ENCODE assay signal across 13 cellular contexts in genomic region chr7:82598958-82599357, GRCh38.
A peak's percentile ranks its signal among the peaks of the same experiment; 100 is the strongest.
DNase-seq lines count a peak whose midpoint lies in the region; TF ChIP-seq lines count a peak whose summit lies in the region.
"Had no signal": no experiment of that assay in that cellular context is flagged by ENCODE, and none has a peak within 500 bp of the region (broad histone marks: within the 10 kb centered on the region; RNA-seq: fewer than 3 reads in every experiment).

No MANE protein-coding gene starts in this region.

- TF ChIP-seq CTCF in AG04449 (IDR thresholded peaks at IDR 0.05; ENCODE audit: insufficient read depth, low read length, missing control alignments): no peak

- POLR2A ChIA-PET in AG04449 (lab: Yijun Ruan, JAX): no interaction called here

- DNase-seq in AG04449 (ENCODE audit: low read depth, low spot score) (peak; percentile 52), HCEC 1CT (peak; percentile 76), brain pericyte (ENCODE audit: low read depth, low spot score) (peak; percentile 50), lung microvascular endothelial cell (ENCODE audit: low read depth in 2 of 2) (peak; percentile 39 to 63), NCI-H2227 treated with DMSO at 0.1 percent for 48 hours (lab: John Stamatoyannopoulos, UW) (no peak), NCI-H2107 (lab: John Stamatoyannopoulos, UW) (no peak), NCI-H1436 treated with DMSO at 0.1 percent for 48 hours (lab: John Stamatoyannopoulos, UW) (no peak), NCI-H345 treated with DMSO at 0.1 percent for 48 hours (lab: John Stamatoyannopoulos, UW; ENCODE audit: unreplicated experiment) (no peak)
- DNase-seq: activated CD4-positive, alpha-beta memory T cell treated with anti-CD3 and anti-CD28 coated beads, Interleukin-2, amount 10 ng/mL, durations not matched to agents 7 days and 5 days; left colon; NCI-H2029; NCI-H774 had no signal

- H3K4me3 ChIP-seq in AG04449 (ENCODE audit: low read depth, low read length): no peak overlapping the region
- H3K4me3 ChIP-seq: skin epidermis had no signal

- CTCF ChIA-PET in AG04449 (lab: Yijun Ruan, JAX): no interaction called here

Comparison
In these comparisons a context has a peak if more than half of its experiments do, and no peak if none do; other contexts are left out.
1. DNase-seq: peak in AG04449 (single experiment), HCEC 1CT (single experiment), brain pericyte (single experiment) and lung microvascular endothelial cell (2 of 2); none in NCI-H2227 treated with DMSO at 0.1 percent for 48 hours (single experiment), NCI-H2107 (single experiment), NCI-H1436 treated with DMSO at 0.1 percent for 48 hours (single experiment) and NCI-H345 treated with DMSO at 0.1 percent for 48 hours (single experiment).